In the genomic region with DNA sequence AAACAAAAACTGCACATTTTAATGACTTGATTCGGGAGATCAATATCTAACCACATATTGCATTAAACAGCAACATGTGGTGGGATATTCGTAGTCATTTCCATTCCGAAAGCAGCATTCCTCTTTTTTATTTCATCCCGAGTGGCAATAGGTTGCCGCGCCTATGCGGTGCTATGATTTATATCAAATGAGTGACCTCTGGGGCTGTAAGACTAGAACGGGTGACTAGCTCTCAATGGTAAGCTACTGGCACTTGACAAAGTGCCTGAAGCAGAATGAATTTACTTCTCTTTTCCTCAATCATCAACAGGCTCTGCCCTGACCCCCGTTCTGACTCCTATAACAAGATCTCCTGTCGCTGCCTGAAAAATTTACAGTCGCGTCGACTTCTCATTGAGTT, we compare ENCODE assay signal across 19 cellular contexts.
A peak's percentile ranks its signal among the peaks of the same experiment; 100 is the strongest.
DNase-seq lines count a peak whose midpoint lies in the region; ATAC-seq and TF ChIP-seq lines count a peak whose summit lies in the region.
"Had no signal": no experiment of that assay in that cellular context is flagged by ENCODE, and none has a peak within 500 bp of the region (broad histone marks: within the 10 kb centered on the region; RNA-seq: fewer than 3 reads in every experiment).

No MANE protein-coding gene starts in this region.

- ATAC-seq in GM19463 (IDR thresholded peaks at IDR 0.05; ENCODE audit: unreplicated experiment) (no peak), GM18907 (IDR thresholded peaks at IDR 0.05; ENCODE audit: unreplicated experiment) (no peak)
- ATAC-seq: T-helper 17 cell had no signal

- H3K36me3 ChIP-seq in HEK293 (ENCODE audit: control insufficient read depth in 2 of 2, insufficient read depth in 1 of 2, low read length in 2 of 2), result no peaks in the 10 kb centered on the region
- H3K36me3 ChIP-seq: MG63 had no signal

- H3K9me3 ChIP-seq in HEK293 (ENCODE audit: control insufficient read depth, insufficient read depth, low read depth, low read length), result no peaks in the 10 kb centered on the region
- H3K9me3 ChIP-seq: MG63 had no signal

- H3K36me3 Mint-ChIP-seq in nephron progenitor cell (ENCODE audit: low read depth), result no peaks in the 10 kb centered on the region
- H3K36me3 Mint-ChIP-seq: CD4-positive, alpha-beta memory T cell had no signal

- no peaks in the 10 kb centered on the region for H3K9me3 Mint-ChIP-seq in nephron progenitor cell
- H3K9me3 Mint-ChIP-seq: CD4-positive, alpha-beta memory T cell had no signal

- H3K27ac Mint-ChIP-seq in nephron progenitor cell, result peak overlapping the region; percentile 36
- H3K27ac Mint-ChIP-seq: B cell; CD4-positive, alpha-beta memory T cell; T-helper 17 cell had no signal

- TF ChIP-seq CTCF in AG04449 (IDR thresholded peaks at IDR 0.05; ENCODE audit: insufficient read depth, low read length, missing control alignments), result no peak
- no peak for TF ChIP-seq CTCF in HEK293 (tag by site-specific recombination; IDR thresholded peaks at IDR 0.05)
- TF ChIP-seq CTCF in nephron progenitor cell (IDR thresholded peaks at IDR 0.05), result no peak

- peak overlapping the region; percentile 38 for H3K4me3 Mint-ChIP-seq in nephron progenitor cell
- H3K4me3 Mint-ChIP-seq: B cell; CD4-positive, alpha-beta memory T cell; T-helper 17 cell had no signal

- no peaks in the 10 kb centered on the region for H3K4me1 ChIP-seq in HEK293 (ENCODE audit: control insufficient read depth, insufficient read depth, low read length)

- no peak overlapping the region for H3K27ac ChIP-seq in HEK293 (ENCODE audit: extremely low read depth, low read depth, low read length)
- H3K27ac ChIP-seq: KMS-11 had no signal

- peaks cover 81% of the 10 kb centered on the region for H3K4me1 Mint-ChIP-seq in nephron progenitor cell
- H3K4me1 Mint-ChIP-seq: T-helper 17 cell had no signal

- CTCF ChIA-PET in AG04449 (lab: Yijun Ruan, JAX), result interaction anchor here (1.2 to 4.2 kb wide), 3 partner anchors 11 to 89 kb away, joined by 3 to 19 read pairs (median 3); no protein-coding TSS in a partner anchor
- CTCF ChIA-PET in HEK293 (lab: Yijun Ruan, JAX), result interaction anchor here (0.6 kb wide), 1 partner anchor 847 kb away, joined by 3 read pairs; no protein-coding TSS in a partner anchor

- H3K4me3 ChIP-seq in AG04449 (ENCODE audit: low read depth, low read length) (peak overlapping the region; percentile 21; the same call in 1 of the 2 replicates), HEK293 (ENCODE audit: low read depth, low read length) (no peak overlapping the region)
- H3K4me3 ChIP-seq: MG63 had no signal

- DNase-seq in AG04449 (ENCODE audit: low read depth, low spot score) (no peak), SK-N-DZ (ENCODE audit: low spot score) (peak; percentile 2), nephron progenitor cell (peak; percentile 55), NCI-H187 (lab: John Stamatoyannopoulos, UW) (no peak)
- DNase-seq in stimulated activated CD4-positive, alpha-beta T cell treated with anti-CD3 and anti-CD28 coated beads, Interleukin-2, amount 100 ng/mL, for 48 hours, result no peak
- DNase-seq: CD4-positive, alpha-beta memory T cell; GF-D8; H7; MG63; NCI-H1105; NCI-H2029; NCI-H446; SHP77; T-helper 17 cell had no signal

- POLR2A ChIA-PET in AG04449 (lab: Yijun Ruan, JAX) (no interaction called here), HEK293 (lab: Yijun Ruan, JAX) (no interaction called here)

- peaks cover 3% of the 10 kb centered on the region for H3K27me3 Mint-ChIP-seq in nephron progenitor cell (ENCODE audit: low read depth, poor library complexity)

TF ChIP-seq in HEK293, 187 proteins besides CTCF, POLR2A, EP300 and RAD21 (continues in another document):
- peak; percentile 8; the same call in 1 of the 2 replicates for TF ChIP-seq GLI2 (tag by site-specific recombination; IDR thresholded peaks at IDR 0.05; ENCODE audit: borderline replicate concordance, low read depth)
- TF ChIP-seq SCRT2 (tag by site-specific recombination; IDR thresholded peaks at IDR 0.05), result peak; percentile 82; the same call in 1 of the 2 replicates
- peak; percentile 76 for TF ChIP-seq ZNF596 (tag by site-specific recombination; IDR thresholded peaks at IDR 0.05)
- TF ChIP-seq, protein P1, sequence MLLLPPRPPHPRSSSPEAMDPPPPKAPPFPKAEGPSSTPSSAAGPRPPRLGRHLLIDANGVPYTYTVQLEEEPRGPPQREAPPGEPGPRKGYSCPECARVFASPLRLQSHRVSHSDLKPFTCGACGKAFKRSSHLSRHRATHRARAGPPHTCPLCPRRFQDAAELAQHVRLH (tag by site-specific recombination; IDR thresholded peaks at IDR 0.05), result 0 out of 2 replicates have a peak, but pooled peaks have one; percentile 47
- 0 out of 2 replicates have a peak, but pooled peaks have one; percentile 56 for TF ChIP-seq TRIM28 (IDR thresholded peaks at IDR 0.05; ENCODE audit: borderline replicate concordance, low read length)
- TF ChIP-seq, protein P2, sequence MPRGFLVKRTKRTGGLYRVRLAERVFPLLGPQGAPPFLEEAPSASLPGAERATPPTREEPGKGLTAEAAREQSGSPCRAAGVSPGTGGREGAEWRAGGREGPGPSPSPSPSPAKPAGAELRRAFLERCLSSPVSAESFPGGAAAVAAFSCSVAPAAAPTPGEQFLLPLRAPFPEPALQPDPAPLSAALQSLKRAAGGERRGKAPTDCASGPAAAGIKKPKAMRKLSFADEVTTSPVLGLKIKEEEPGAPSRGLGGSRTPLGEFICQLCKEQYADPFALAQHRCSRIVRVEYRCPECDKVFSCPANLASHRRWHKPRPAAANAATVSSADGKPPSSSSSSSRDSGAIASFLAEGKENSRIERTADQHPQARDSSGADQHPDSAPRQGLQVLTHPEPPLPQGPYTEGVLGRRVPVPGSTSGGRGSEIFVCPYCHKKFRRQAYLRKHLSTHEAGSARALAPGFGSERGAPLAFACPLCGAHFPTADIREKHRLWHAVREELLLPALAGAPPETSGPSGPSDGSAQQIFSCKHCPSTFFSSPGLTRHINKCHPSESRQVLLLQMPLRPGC (tag by site-specific recombination; IDR thresholded peaks at IDR 0.05), result peak; percentile 56; the same call in 1 of the 2 replicates
- no peak for TF ChIP-seq ZNF292 (tag by site-specific recombination; IDR thresholded peaks at IDR 0.05; ENCODE audit: borderline replicate concordance, low read depth)
- TF ChIP-seq ZNF600 (tag by site-specific recombination; IDR thresholded peaks at IDR 0.05), result peak; percentile 30; the same call in 1 of the 2 replicates
- TF ChIP-seq SCRT1 (tag by site-specific recombination; IDR thresholded peaks at IDR 0.05; ENCODE audit: borderline replicate concordance), result peak; percentile 87; the same call in 1 of the 2 replicates
- peak; percentile 98 for TF ChIP-seq WT1 (tag by site-specific recombination; IDR thresholded peaks at IDR 0.05)
- TF ChIP-seq ZBTB44 (tag by site-specific recombination; IDR thresholded peaks at IDR 0.05), result peak; percentile 68
- TF ChIP-seq MZF1 (tag by site-specific recombination; IDR thresholded peaks at IDR 0.05; ENCODE audit: borderline replicate concordance), result 0 out of 2 replicates have a peak, but pooled peaks have one; percentile 47
- peak; percentile 60 for TF ChIP-seq SP7 (tag by site-specific recombination; IDR thresholded peaks at IDR 0.05)
- TF ChIP-seq ZBTB8A (tag by site-specific recombination; IDR thresholded peaks at IDR 0.05), result peak; percentile 9; the same call in 1 of the 2 replicates
- TF ChIP-seq ZBTB17 (tag by site-specific recombination; IDR thresholded peaks at IDR 0.05), result peak; percentile 78
- peak; percentile 49; the same call in 1 of the 2 replicates for TF ChIP-seq ZNF629 (tag by site-specific recombination; IDR thresholded peaks at IDR 0.05)
- TF ChIP-seq, protein P3, sequence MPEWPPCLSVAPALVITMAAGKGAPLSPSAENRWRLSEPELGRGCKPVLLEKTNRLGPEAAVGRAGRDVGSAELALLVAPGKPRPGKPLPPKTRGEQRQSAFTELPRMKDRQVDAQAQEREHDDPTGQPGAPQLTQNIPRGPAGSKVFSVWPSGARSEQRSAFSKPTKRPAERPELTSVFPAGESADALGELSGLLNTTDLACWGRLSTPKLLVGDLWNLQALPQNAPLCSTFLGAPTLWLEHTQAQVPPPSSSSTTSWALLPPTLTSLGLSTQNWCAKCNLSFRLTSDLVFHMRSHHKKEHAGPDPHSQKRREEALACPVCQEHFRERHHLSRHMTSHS (tag by site-specific recombination; IDR thresholded peaks at IDR 0.05), result no peak
- TF ChIP-seq OSR2 (tag by site-specific recombination; IDR thresholded peaks at IDR 0.05), result peak; percentile 98
- TF ChIP-seq ZNF174 (tag by site-specific recombination; IDR thresholded peaks at IDR 0.05), result no peak
- no peak for TF ChIP-seq ZNF354C (tag by site-specific recombination; IDR thresholded peaks at IDR 0.05; ENCODE audit: borderline replicate concordance, low read depth)
- TF ChIP-seq PRDM6 (tag by site-specific recombination; IDR thresholded peaks at IDR 0.05), result peak; percentile 92

Comparison
In these comparisons a context has a peak if more than half of its experiments do, and no peak if none do; other contexts are left out.
1. DNase-seq: peak in SK-N-DZ (single experiment) and nephron progenitor cell (single experiment); none in AG04449 (single experiment), stimulated activated CD4-positive, alpha-beta T cell treated with anti-CD3 and anti-CD28 coated beads, Interleukin-2, amount 100 ng/mL, for 48 hours (0 of 2) and NCI-H187 (0 of 2).